ENCODE assay signal across 8 cellular contexts in genomic region chr17:59620518-59621259, GRCh38. TPM values are rescaled to one million over a fixed set of nuclear protein-coding genes. Genes with fewer than 3 reads are reported as not detected.
DNase-seq lines count a peak whose midpoint lies in the region; ATAC-seq, FAIRE-seq and TF ChIP-seq lines count a peak whose summit lies in the region.

No MANE protein-coding gene starts in this region.

- no peak for TF ChIP-seq POLR2A in endothelial cell of umbilical vein (IDR thresholded peaks at IDR 0.05; ENCODE audit: low read depth, low read length)

- CTCF ChIA-PET in endothelial cell of umbilical vein (lab: Charles Lee), result interaction anchor here (1.4 to 2.0 kb wide), 2 partner anchors 14 to 239 kb away, joined by 4 to 7 read pairs; no protein-coding TSS in a partner anchor

- H4K20me1 ChIP-seq in endothelial cell of umbilical vein (replicated peaks; ENCODE audit: control insufficient read depth, extremely low read depth, insufficient read depth, low read length), result peaks cover 18% of the 10 kb centered on the region

- H3K27me3 ChIP-seq in endothelial cell of umbilical vein (ENCODE audit: control insufficient read depth in 2 of 2, insufficient read depth in 2 of 2, low read length in 2 of 2) (no peaks in the 10 kb centered on the region), muscle layer of duodenum (ENCODE audit: low read depth, low read length) (no peaks in the 10 kb centered on the region)

- dilution Hi-C loops in endothelial cell of umbilical vein (cut with MboI; ENCODE audit: extremely low pct_ligation_motif_present, low sequenced_read_pairs), result no loop called here

- H3K4me1 ChIP-seq in endothelial cell of umbilical vein (ENCODE audit: control insufficient read depth, extremely low read depth, insufficient read depth, low read length) (peaks cover 42% of the 10 kb centered on the region), muscle layer of duodenum (ENCODE audit: control insufficient read depth in 1 of 2, insufficient read depth in 2 of 2, low read length in 2 of 2) (peaks cover 17 to 39% of the 10 kb centered on the region in 2 donors)

- BruUV-seq in endothelial cell of umbilical vein (replicated peaks; lab: Mats Ljungman, UMichigan), result TSS peak; percentile 32

- in situ Hi-C loops in GM13977 (cut with MboI; ENCODE audit: low pct_unique_long_range_greater_than_20kb, low sequenced_read_pairs, unreplicated experiment), result no loop called here

- TF ChIP-seq CTCF in GM13977 (IDR thresholded peaks at IDR 0.05; ENCODE audit: extremely low read depth, insufficient read depth, missing control alignments) (no peak), endothelial cell of umbilical vein (IDR thresholded peaks at IDR 0.05; ENCODE audit: extremely low read depth in 1 of 2, insufficient read depth in 1 of 2, low read depth in 1 of 2, low read length in 2 of 2) (no peak)

- no peak overlapping the region for H2AFZ ChIP-seq in endothelial cell of umbilical vein (ENCODE audit: low read depth, low read length)

- peak overlapping the region; percentile 97 for H3K4me2 ChIP-seq in endothelial cell of umbilical vein (ENCODE audit: insufficient read depth, low read length)

- peak overlapping the region; percentile 98 for H3K9ac ChIP-seq in endothelial cell of umbilical vein (replicated peaks; ENCODE audit: extremely low read depth, insufficient read depth, low read length)

- H3K36me3 ChIP-seq in endothelial cell of umbilical vein (ENCODE audit: control insufficient read depth in 2 of 2, extremely low read depth in 1 of 2, insufficient read depth in 2 of 2, low read length in 2 of 2) (peaks cover 0 to 2% of the 10 kb centered on the region in 2 experiments), muscle layer of duodenum (ENCODE audit: control insufficient read depth in 1 of 2, insufficient read depth in 2 of 2, low read length in 2 of 2) (peaks cover 0 to 15% of the 10 kb centered on the region in 2 donors)

- POLR2A ChIA-PET in endothelial cell of umbilical vein (lab: Charles Lee), result no interaction called here

- H3K4me3 ChIP-seq in endothelial cell of umbilical vein (replicated peaks in 1 of 3; ENCODE audit: insufficient read depth in 1 of 3, low read depth in 1 of 3, low read length in 3 of 3) (peak overlapping the region; percentile 88 to 94 (median 93)), muscle layer of duodenum (ENCODE audit: low read depth in 1 of 2, low read length in 2 of 2) (peak overlapping the region; percentile 75 to 98)

- H3K9me1 ChIP-seq in endothelial cell of umbilical vein (replicated peaks; ENCODE audit: control insufficient read depth, extremely low read depth, insufficient read depth, low read length), result no peaks in the 10 kb centered on the region

- H3K27ac ChIP-seq in endothelial cell of umbilical vein (ENCODE audit: insufficient read depth, low read depth, low read length) (peak overlapping the region; percentile 91), muscle layer of duodenum (ENCODE audit: low read length) (peak overlapping the region; percentile 100)

- H3K9me3 ChIP-seq in endothelial cell of umbilical vein (replicated peaks; ENCODE audit: control insufficient read depth, insufficient read depth, low read length), result no peaks in the 10 kb centered on the region
- H3K9me3 ChIP-seq in muscle layer of duodenum (ENCODE audit: control insufficient read depth in 1 of 2, low read length in 2 of 2), result no peaks in the 10 kb centered on the region

- intact Hi-C loops in endothelial cell of umbilical vein (cut with micrococcal nuclease), result loop anchor here (2.0 kb wide), 1 partner anchor 14 kb away; no protein-coding TSS in a partner anchor

- ATAC-seq in stimulated activated naive CD8-positive, alpha-beta T cell treated with anti-CD3 and anti-CD28 coated beads, Interleukin-15, Interleukin-2, amounts not matched to agents 100 U/mL and 50 U/mL, for 24 hours, result peak; percentile 30
- ATAC-seq in HG03460 (IDR thresholded peaks at IDR 0.05; ENCODE audit: unreplicated experiment), result no peak

- H3K79me2 ChIP-seq in endothelial cell of umbilical vein (ENCODE audit: control insufficient read depth, insufficient read depth, low read length), result peaks cover 67% of the 10 kb centered on the region

- no peak for FAIRE-seq in endothelial cell of umbilical vein (lab: Jason Lieb, UNC)

- DNase-seq in A172 (ENCODE audit: low spot score) (peak; percentile 50), GM13977 (ENCODE audit: low spot score) (peak; percentile 47), NCI-H82 (lab: John Stamatoyannopoulos, UW) (peak; percentile 83), activated T-cell treated with anti-CD3 and anti-CD28 coated beads for 1 hour (ENCODE audit: low read depth) (peak; percentile 22), endothelial cell of umbilical vein (ENCODE audit: low read depth, low spot score) (peak; percentile 45)
- DNase-seq in stimulated activated naive CD8-positive, alpha-beta T cell treated with anti-CD3 and anti-CD28 coated beads, Interleukin-15, Interleukin-2, amounts not matched to agents 100 U/mL and 50 U/mL, for 24 hours, result peak; percentile 62

TF ChIP-seq in endothelial cell of umbilical vein, 7 proteins besides CTCF, POLR2A, EP300 and RAD21:
- TF ChIP-seq EZH2 (IDR thresholded peaks at IDR 0.05; ENCODE audit: borderline replicate concordance, low read depth, low read length, severe bottlenecking) (no peak), JUN (IDR thresholded peaks at IDR 0.05; ENCODE audit: borderline replicate concordance, insufficient read depth, insufficient read length, low read depth) (no peak), MAX (IDR thresholded peaks at IDR 0.05; ENCODE audit: insufficient read depth, insufficient read length) (no peak), POLR2AphosphoS5 (IDR thresholded peaks at IDR 0.05; ENCODE audit: insufficient read depth, low read depth, low read length) (peak; percentile 20)

RNA-seq across cellular contexts. Expression of gene CLTC, which starts 1.0 kb away (rescaled TPM):
- total RNA-seq in A172 (2014; rRNA removed; shearing (Covaris generic)), result 362 and 373 TPM in 2 replicates
- 317 and 326 TPM in 2 replicates for total RNA-seq in endothelial cell of umbilical vein
- polyA plus RNA-seq in endothelial cell of umbilical vein, result 164 and 169 TPM in 2 replicates
- 292 and 313 TPM in 2 replicates for polyA plus RNA-seq in endothelial cell of umbilical vein (2011; cell fraction: cytosol; rRNA removed)
- polyA plus RNA-seq in endothelial cell of umbilical vein (2011; cell fraction: nucleus; rRNA removed), result 284 and 338 TPM in 2 replicates
- 240 and 294 TPM in 2 replicates for polyA plus RNA-seq in endothelial cell of umbilical vein (2012)
- polyA minus RNA-seq in endothelial cell of umbilical vein, result 694 and 730 TPM in 2 replicates
- polyA minus RNA-seq in endothelial cell of umbilical vein (2011; cell fraction: cytosol; rRNA and poly(A)+ RNA removed), result 195 TPM
- polyA minus RNA-seq in endothelial cell of umbilical vein (2011; cell fraction: nucleus; rRNA and poly(A)+ RNA removed), result 248 and 392 TPM in 2 replicates

RNA-seq across cellular contexts. Expression of gene DHX40, which starts 55.3 kb away (rescaled TPM):
- 67.1 and 70.5 TPM in 2 replicates for total RNA-seq in A172 (2014; rRNA removed; shearing (Covaris generic))
- total RNA-seq in endothelial cell of umbilical vein, result 28.6 and 29.7 TPM in 2 replicates
- 11.6 and 14.0 TPM in 2 replicates for polyA plus RNA-seq in endothelial cell of umbilical vein
- 17.8 and 18.9 TPM in 2 replicates for polyA plus RNA-seq in endothelial cell of umbilical vein (2011; cell fraction: cytosol; rRNA removed)
- polyA plus RNA-seq in endothelial cell of umbilical vein (2011; cell fraction: nucleus; rRNA removed), result 22.3 and 29.6 TPM in 2 replicates
- 30.3 and 33.9 TPM in 2 replicates for polyA plus RNA-seq in endothelial cell of umbilical vein (2012)
- 22.1 and 23.1 TPM in 2 replicates for polyA minus RNA-seq in endothelial cell of umbilical vein
- polyA minus RNA-seq in endothelial cell of umbilical vein (2011; cell fraction: cytosol; rRNA and poly(A)+ RNA removed), result 36.0 TPM
- 25.9 and 32.8 TPM in 2 replicates for polyA minus RNA-seq in endothelial cell of umbilical vein (2011; cell fraction: nucleus; rRNA and poly(A)+ RNA removed)

Comparison
In these comparisons a context has a peak if more than half of its experiments do, and no peak if none do; other contexts are left out.
1. DNase-seq: peak in every context shown above with its lines; median percentile 83 in NCI-H82; 62 in stimulated activated naive CD8-positive, alpha-beta T cell treated with anti-CD3 and anti-CD28 coated beads, Interleukin-15, Interleukin-2, amounts not matched to agents 100 U/mL and 50 U/mL, for 24 hours; 50 in A172; 47 in GM13977; 45 in endothelial cell of umbilical vein; 22 in activated T-cell treated with anti-CD3 and anti-CD28 coated beads for 1 hour.